27 cellular contexts compared by ENCODE assay signal in the genomic region with DNA sequence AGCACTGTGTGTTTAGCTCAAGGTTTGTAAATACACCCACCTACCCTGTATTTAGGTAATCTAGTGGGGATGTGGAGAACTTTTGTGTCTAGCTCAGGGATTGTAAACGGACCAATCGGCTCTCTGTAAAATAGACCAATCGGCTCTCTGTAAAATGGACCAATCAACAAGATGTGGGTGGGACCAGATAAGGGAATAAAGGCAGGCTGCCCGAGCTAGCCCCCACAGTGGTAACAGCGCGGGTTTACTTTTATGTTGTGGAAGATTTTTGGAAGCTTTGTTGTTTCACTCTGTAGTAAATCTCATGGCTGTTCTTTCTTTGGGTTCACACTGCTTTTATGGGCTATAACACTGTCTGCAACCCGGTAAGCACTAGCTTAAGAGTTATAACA.
"Had no signal": no experiment of that assay in that cellular context is flagged by ENCODE, and none has a peak within 500 bp of the region (broad histone marks: within the 10 kb centered on the region; RNA-seq: fewer than 3 reads in every experiment).

No MANE protein-coding gene starts in this region.

- ATAC-seq: effector memory CD8-positive, alpha-beta T cell; esophagus mucosa; gastrocnemius medialis; left ventricle myocardium superior; lower lobe of right lung; mucosa of descending colon had no signal

- H3K27me3 ChIP-seq: colonic mucosa, esophagus squamous epithelium, gastrocnemius medialis, heart right ventricle, left lung had no signal

- H3K4me3 Mint-ChIP-seq: effector memory CD8-positive, alpha-beta T cell; mesothelial cell of epicardium had no signal

- H3K27ac Mint-ChIP-seq: dendritic cell treated with granulocyte-macrophage colony-stimulating factor and Interleukin-4, amounts not matched to agents 40 ng/mL and 50 ng/mL, for 4 days; effector memory CD8-positive, alpha-beta T cell; endodermal cell; mesothelial cell of epicardium; naive B cell had no signal

- H3K4me1 ChIP-seq: colonic mucosa, esophagus squamous epithelium, gastrocnemius medialis, heart right ventricle, left lung, lower lobe of right lung had no signal

- FAIRE-seq: endometrium, islet of Langerhans, keratinocyte had no signal

- H3K4me1 Mint-ChIP-seq: endodermal cell, mesothelial cell of epicardium, naive B cell had no signal

- H3K36me3 Mint-ChIP-seq: mesothelial cell of epicardium, naive B cell had no signal

- H3K9me3 Mint-ChIP-seq: dendritic cell treated with granulocyte-macrophage colony-stimulating factor and Interleukin-4, amounts not matched to agents 40 ng/mL and 50 ng/mL, for 4 days; effector memory CD8-positive, alpha-beta T cell had no signal

- DNase-seq: colonic mucosa; cortex of kidney; effector CD8-positive, alpha-beta T cell; effector memory CD8-positive, alpha-beta T cell; endodermal cell; esophagus squamous epithelium; foreskin fibroblast; foreskin melanocyte; gastrocnemius medialis; glutamatergic neuron; head of caudate nucleus; heart right ventricle; hippocampal formation; left cardiac atrium; left lung; left ventricle myocardium superior; lower lobe of right lung; mesenchymal stem cell; mucosa of descending colon; naive B cell had no signal

- H3K27me3 Mint-ChIP-seq: effector memory CD8-positive, alpha-beta T cell; naive B cell had no signal

- H3K27ac ChIP-seq: colonic mucosa, epithelial cell of prostate, esophagus squamous epithelium, gastrocnemius medialis, heart right ventricle, left lung, lower lobe of right lung had no signal

- H3K9me3 ChIP-seq: colonic mucosa, esophagus squamous epithelium, gastrocnemius medialis, heart right ventricle, left lung, lower lobe of right lung, mucosa of descending colon had no signal

- H3K4me3 ChIP-seq: colonic mucosa, gastrocnemius medialis, heart right ventricle, left lung, lower lobe of right lung, mucosa of descending colon had no signal

- H3K36me3 ChIP-seq: colonic mucosa, esophagus squamous epithelium, gastrocnemius medialis, heart right ventricle, left lung, lower lobe of right lung had no signal
